ENCODE assay signal across 1 cellular context in the genomic region with DNA sequence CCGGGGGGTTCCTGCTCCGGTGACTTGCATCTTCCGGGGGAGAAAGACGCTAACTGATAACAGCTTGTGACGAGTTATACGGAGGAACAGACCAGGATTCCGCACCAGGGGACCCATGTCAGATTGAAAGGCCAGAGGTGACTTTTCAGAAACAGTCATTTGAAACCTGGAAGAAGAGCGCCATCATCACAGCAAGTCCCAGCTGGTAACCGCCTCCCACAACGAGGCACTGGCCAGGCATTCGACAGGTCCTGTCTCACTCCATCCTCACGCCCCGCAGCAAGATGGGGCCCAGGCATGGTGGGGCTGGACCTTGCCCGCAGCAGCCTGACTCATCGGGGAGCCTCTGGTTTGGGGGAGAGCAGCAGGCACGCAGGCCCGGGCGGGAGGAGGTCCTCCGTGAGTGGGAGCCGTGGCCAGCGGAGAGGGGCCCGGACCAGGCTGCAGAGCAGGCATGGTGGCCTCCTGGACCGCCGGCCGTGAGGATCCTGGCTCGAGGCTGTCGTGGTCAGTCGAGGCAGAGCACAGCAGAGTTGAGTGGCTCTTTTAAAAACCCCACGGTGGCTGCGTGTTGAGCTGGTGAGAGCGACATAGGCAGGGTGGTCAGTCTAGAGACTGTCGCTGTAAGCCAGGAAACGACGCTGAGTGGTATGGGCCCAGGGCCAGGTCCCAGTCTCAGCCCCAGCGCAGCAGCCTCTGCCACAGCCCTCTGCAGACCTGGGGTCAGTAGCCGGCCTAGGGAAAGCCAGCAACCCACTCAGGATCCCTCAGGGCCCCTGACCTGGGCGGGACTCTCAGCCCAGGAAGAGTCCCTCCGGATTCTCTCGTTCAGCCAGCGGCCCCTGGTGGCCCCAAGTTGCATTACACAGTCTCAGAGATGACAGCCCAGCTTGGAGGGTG.
A peak's percentile ranks its signal among the peaks of the same experiment; 100 is the strongest.
TF ChIP-seq lines count a peak whose summit lies in the region.

No MANE protein-coding gene starts in this region.

TF ChIP-seq in HepG2, 621 proteins besides CTCF, POLR2A, EP300 and RAD21 (continued from another document and continues in another):
- TF ChIP-seq, protein P1, sequence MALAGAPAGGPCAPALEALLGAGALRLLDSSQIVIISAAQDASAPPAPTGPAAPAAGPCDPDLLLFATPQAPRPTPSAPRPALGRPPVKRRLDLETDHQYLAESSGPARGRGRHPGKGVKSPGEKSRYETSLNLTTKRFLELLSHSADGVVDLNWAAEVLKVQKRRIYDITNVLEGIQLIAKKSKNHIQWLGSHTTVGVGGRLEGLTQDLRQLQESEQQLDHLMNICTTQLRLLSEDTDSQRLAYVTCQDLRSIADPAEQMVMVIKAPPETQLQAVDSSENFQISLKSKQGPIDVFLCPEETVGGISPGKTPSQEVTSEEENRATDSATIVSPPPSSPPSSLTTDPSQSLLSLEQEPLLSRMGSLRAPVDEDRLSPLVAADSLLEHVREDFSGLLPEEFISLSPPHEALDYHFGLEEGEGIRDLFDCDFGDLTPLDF (CRISPR knock-in tag; IDR thresholded peaks at IDR 0.05): no peak
- TF ChIP-seq AGO2 (optimal IDR thresholded peaks at IDR 0.05; ENCODE audit: low read depth, low read length): peak; percentile 80
- TF ChIP-seq XRCC5 (optimal IDR thresholded peaks at IDR 0.05; ENCODE audit: low read length): peak; percentile 65
- TF ChIP-seq CHCHD3 (CRISPR knock-in tag; IDR thresholded peaks at IDR 0.05): no peak
- TF ChIP-seq, protein P2, sequence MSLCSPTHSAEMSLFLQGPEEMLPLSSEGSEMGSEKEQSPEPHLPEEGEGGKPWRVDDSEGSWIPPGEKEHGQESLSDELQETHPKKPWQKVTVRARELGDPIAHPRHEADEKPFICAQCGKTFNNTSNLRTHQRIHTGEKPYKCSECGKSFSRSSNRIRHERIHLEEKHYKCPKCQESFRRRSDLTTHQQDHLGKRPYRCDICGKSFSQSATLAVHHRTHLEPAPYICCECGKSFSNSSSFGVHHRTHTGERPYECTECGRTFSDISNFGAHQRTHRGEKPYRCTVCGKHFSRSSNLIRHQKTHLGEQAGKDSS (CRISPR knock-in tag; IDR thresholded peaks at IDR 0.05; ENCODE audit: borderline replicate concordance, low read depth): peak; percentile 48; the same call in 1 of the 2 replicates
- no peak for TF ChIP-seq ZMYM2 (CRISPR knock-in tag; IDR thresholded peaks at IDR 0.05)
- TF ChIP-seq FOXP1 (IDR thresholded peaks at IDR 0.05): no peak
- TF ChIP-seq FOXP1 (CRISPR knock-in tag; IDR thresholded peaks at IDR 0.05): no peak
- no peak for TF ChIP-seq SAFB2 (CRISPR knock-in tag; IDR thresholded peaks at IDR 0.05; ENCODE audit: borderline replicate concordance, low read depth)
- 0 out of 2 replicates have a peak, but pooled peaks have one; percentile 14 for TF ChIP-seq ZNF331 (CRISPR knock-in tag; IDR thresholded peaks at IDR 0.05)
- TF ChIP-seq GTF3A (CRISPR knock-in tag; conservative IDR thresholded peaks at IDR 0.05): no peak
- TF ChIP-seq TEAD3 (CRISPR knock-in tag; optimal IDR thresholded peaks at IDR 0.05; ENCODE audit: borderline replicate concordance): no peak
- TF ChIP-seq ZNF121 (CRISPR knock-in tag; IDR thresholded peaks at IDR 0.05): no peak
- peak; percentile 77 for TF ChIP-seq SP5 (CRISPR knock-in tag; IDR thresholded peaks at IDR 0.05; ENCODE audit: borderline replicate concordance, low read depth)
- no peak for TF ChIP-seq ZSCAN29 (CRISPR knock-in tag; conservative IDR thresholded peaks at IDR 0.05)
- no peak for TF ChIP-seq ZNF746 (CRISPR knock-in tag; IDR thresholded peaks at IDR 0.05)
- no peak; the same call in 1 of the 2 replicates for TF ChIP-seq SALL1 (CRISPR knock-in tag; IDR thresholded peaks at IDR 0.05)
- TF ChIP-seq ZMYM4 (CRISPR knock-in tag; IDR thresholded peaks at IDR 0.05): peak; percentile 46; the same call in 1 of the 2 replicates
- 0 out of 2 replicates have a peak, but pooled peaks have one; percentile 39 for TF ChIP-seq ZNF230 (CRISPR knock-in tag; IDR thresholded peaks at IDR 0.05)
- no peak for TF ChIP-seq DNMT3B (CRISPR knock-in tag; conservative IDR thresholded peaks at IDR 0.05)
- TF ChIP-seq ZNF547 (CRISPR knock-in tag; IDR thresholded peaks at IDR 0.05): no peak
- TF ChIP-seq ATF7-NPFF (CRISPR knock-in tag; IDR thresholded peaks at IDR 0.05; ENCODE audit: low read depth): no peak
- TF ChIP-seq, protein P3, sequence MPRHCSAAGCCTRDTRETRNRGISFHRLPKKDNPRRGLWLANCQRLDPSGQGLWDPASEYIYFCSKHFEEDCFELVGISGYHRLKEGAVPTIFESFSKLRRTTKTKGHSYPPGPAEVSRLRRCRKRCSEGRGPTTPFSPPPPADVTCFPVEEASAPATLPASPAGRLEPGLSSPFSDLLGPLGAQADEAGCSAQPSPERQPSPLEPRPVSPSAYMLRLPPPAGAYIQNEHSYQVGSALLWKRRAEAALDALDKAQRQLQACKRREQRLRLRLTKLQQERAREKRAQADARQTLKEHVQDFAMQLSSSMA (CRISPR knock-in tag; IDR thresholded peaks at IDR 0.05): 0 out of 2 replicates have a peak, but pooled peaks have one; percentile 32
- no peak for TF ChIP-seq POLR2AphosphoS5 (IDR thresholded peaks at IDR 0.05; ENCODE audit: low read depth, low read length)
- no peak for TF ChIP-seq ZNF883 (CRISPR knock-in tag; IDR thresholded peaks at IDR 0.05; ENCODE audit: not compliant biosample characterization)
- TF ChIP-seq HMG20A (CRISPR knock-in tag; IDR thresholded peaks at IDR 0.05; ENCODE audit: borderline replicate concordance): no peak
- TF ChIP-seq SMC3 (IDR thresholded peaks at IDR 0.05; ENCODE audit: low read length): peak; percentile 51
- TF ChIP-seq PPARG (CRISPR knock-in tag; conservative IDR thresholded peaks at IDR 0.05): no peak
- TF ChIP-seq, protein P4, sequence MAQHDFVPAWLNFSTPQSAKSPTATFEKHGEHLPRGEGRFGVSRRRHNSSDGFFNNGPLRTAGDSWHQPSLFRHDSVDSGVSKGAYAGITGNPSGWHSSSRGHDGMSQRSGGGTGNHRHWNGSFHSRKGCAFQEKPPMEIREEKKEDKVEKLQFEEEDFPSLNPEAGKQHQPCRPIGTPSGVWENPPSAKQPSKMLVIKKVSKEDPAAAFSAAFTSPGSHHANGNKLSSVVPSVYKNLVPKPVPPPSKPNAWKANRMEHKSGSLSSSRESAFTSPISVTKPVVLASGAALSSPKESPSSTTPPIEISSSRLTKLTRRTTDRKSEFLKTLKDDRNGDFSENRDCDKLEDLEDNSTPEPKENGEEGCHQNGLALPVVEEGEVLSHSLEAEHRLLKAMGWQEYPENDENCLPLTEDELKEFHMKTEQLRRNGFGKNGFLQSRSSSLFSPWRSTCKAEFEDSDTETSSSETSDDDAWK (CRISPR knock-in tag; IDR thresholded peaks at IDR 0.05): no peak
- no peak for TF ChIP-seq WIZ (CRISPR knock-in tag; IDR thresholded peaks at IDR 0.05)
- no peak for TF ChIP-seq ZNF781 (CRISPR knock-in tag; IDR thresholded peaks at IDR 0.05; ENCODE audit: borderline replicate concordance, not compliant biosample characterization)
- no peak for TF ChIP-seq ZNF225 (CRISPR knock-in tag; IDR thresholded peaks at IDR 0.05)
- TF ChIP-seq ZNF703 (CRISPR knock-in tag; IDR thresholded peaks at IDR 0.05; ENCODE audit: borderline replicate concordance): no peak
- no peak for TF ChIP-seq FOXM1 (CRISPR knock-in tag; IDR thresholded peaks at IDR 0.05)
- no peak for TF ChIP-seq GLI4 (CRISPR knock-in tag; IDR thresholded peaks at IDR 0.05; ENCODE audit: borderline replicate concordance)
- no peak for TF ChIP-seq FOXA1 (IDR thresholded peaks at IDR 0.05)
- TF ChIP-seq FOXA1 (CRISPR knock-in tag; IDR thresholded peaks at IDR 0.05): no peak
- TF ChIP-seq GATA4 (IDR thresholded peaks at IDR 0.05; ENCODE audit: borderline replicate concordance, low read depth): no peak
- peak; percentile 85 for TF ChIP-seq NR2F6 (IDR thresholded peaks at IDR 0.05)
- peak; percentile 61; the same call in 1 of the 2 replicates for TF ChIP-seq NR2F6 (CRISPR knock-in tag; IDR thresholded peaks at IDR 0.05)
- no peak for TF ChIP-seq ATF1 (CRISPR knock-in tag; IDR thresholded peaks at IDR 0.05)
- TF ChIP-seq KDM2A (CRISPR knock-in tag; IDR thresholded peaks at IDR 0.05; ENCODE audit: borderline replicate concordance, low read depth): peak; percentile 52; the same call in 1 of the 2 replicates
- TF ChIP-seq HNRNPLL (IDR thresholded peaks at IDR 0.05; ENCODE audit: low read depth, low read length, poor library complexity, severe bottlenecking): no peak
- no peak for TF ChIP-seq ZNF737 (CRISPR knock-in tag; IDR thresholded peaks at IDR 0.05; ENCODE audit: borderline replicate concordance)
- TF ChIP-seq GABPB1 (CRISPR knock-in tag; IDR thresholded peaks at IDR 0.05): 0 out of 2 replicates have a peak, but pooled peaks have one; percentile 18
- TF ChIP-seq, protein P5, sequence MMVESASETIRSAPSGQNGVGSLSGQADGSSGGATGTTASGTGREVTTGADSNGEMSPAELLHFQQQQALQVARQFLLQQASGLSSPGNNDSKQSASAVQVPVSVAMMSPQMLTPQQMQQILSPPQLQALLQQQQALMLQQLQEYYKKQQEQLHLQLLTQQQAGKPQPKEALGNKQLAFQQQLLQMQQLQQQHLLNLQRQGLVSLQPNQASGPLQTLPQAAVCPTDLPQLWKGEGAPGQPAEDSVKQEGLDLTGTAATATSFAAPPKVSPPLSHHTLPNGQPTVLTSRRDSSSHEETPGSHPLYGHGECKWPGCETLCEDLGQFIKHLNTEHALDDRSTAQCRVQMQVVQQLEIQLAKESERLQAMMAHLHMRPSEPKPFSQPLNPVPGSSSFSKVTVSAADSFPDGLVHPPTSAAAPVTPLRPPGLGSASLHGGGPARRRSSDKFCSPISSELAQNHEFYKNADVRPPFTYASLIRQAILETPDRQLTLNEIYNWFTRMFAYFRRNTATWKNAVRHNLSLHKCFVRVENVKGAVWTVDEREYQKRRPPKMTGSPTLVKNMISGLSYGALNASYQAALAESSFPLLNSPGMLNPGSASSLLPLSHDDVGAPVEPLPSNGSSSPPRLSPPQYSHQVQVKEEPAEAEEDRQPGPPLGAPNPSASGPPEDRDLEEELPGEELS (CRISPR knock-in tag; IDR thresholded peaks at IDR 0.05): no peak
- TF ChIP-seq RXRB (CRISPR knock-in tag; IDR thresholded peaks at IDR 0.05; ENCODE audit: borderline replicate concordance): no peak
- TF ChIP-seq, protein P6, sequence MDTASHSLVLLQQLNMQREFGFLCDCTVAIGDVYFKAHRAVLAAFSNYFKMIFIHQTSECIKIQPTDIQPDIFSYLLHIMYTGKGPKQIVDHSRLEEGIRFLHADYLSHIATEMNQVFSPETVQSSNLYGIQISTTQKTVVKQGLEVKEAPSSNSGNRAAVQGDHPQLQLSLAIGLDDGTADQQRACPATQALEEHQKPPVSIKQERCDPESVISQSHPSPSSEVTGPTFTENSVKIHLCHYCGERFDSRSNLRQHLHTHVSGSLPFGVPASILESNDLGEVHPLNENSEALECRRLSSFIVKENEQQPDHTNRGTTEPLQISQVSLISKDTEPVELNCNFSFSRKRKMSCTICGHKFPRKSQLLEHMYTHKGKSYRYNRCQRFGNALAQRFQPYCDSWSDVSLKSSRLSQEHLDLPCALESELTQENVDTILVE (CRISPR knock-in tag; IDR thresholded peaks at IDR 0.05): 0 out of 2 replicates have a peak, but pooled peaks have one; percentile 23
- 0 out of 2 replicates have a peak, but pooled peaks have one; percentile 12 for TF ChIP-seq ELF1 (CRISPR knock-in tag; IDR thresholded peaks at IDR 0.05)
- TF ChIP-seq RBM22 (optimal IDR thresholded peaks at IDR 0.05; ENCODE audit: low read length): peak; percentile 58
- TF ChIP-seq HOXA5 (CRISPR knock-in tag; IDR thresholded peaks at IDR 0.05): no peak
- TF ChIP-seq ZBTB42 (CRISPR knock-in tag; IDR thresholded peaks at IDR 0.05): no peak
- no peak for TF ChIP-seq ZNF34 (CRISPR knock-in tag; IDR thresholded peaks at IDR 0.05; ENCODE audit: borderline replicate concordance)
- TF ChIP-seq NFATC3 (CRISPR knock-in tag; IDR thresholded peaks at IDR 0.05): no peak
- no peak for TF ChIP-seq ZNF335 (CRISPR knock-in tag; IDR thresholded peaks at IDR 0.05)
- TF ChIP-seq, protein P7, sequence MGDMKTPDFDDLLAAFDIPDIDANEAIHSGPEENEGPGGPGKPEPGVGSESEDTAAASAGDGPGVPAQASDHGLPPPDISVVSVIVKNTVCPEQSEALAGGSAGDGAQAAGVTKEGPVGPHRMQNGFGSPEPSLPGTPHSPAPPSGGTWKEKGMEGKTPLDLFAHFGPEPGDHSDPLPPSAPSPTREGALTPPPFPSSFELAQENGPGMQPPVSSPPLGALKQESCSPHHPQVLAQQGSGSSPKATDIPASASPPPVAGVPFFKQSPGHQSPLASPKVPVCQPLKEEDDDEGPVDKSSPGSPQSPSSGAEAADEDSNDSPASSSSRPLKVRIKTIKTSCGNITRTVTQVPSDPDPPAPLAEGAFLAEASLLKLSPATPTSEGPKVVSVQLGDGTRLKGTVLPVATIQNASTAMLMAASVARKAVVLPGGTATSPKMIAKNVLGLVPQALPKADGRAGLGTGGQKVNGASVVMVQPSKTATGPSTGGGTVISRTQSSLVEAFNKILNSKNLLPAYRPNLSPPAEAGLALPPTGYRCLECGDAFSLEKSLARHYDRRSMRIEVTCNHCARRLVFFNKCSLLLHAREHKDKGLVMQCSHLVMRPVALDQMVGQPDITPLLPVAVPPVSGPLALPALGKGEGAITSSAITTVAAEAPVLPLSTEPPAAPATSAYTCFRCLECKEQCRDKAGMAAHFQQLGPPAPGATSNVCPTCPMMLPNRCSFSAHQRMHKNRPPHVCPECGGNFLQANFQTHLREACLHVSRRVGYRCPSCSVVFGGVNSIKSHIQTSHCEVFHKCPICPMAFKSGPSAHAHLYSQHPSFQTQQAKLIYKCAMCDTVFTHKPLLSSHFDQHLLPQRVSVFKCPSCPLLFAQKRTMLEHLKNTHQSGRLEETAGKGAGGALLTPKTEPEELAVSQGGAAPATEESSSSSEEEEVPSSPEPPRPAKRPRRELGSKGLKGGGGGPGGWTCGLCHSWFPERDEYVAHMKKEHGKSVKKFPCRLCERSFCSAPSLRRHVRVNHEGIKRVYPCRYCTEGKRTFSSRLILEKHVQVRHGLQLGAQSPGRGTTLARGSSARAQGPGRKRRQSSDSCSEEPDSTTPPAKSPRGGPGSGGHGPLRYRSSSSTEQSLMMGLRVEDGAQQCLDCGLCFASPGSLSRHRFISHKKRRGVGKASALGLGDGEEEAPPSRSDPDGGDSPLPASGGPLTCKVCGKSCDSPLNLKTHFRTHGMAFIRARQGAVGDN (CRISPR knock-in tag; IDR thresholded peaks at IDR 0.05): peak; percentile 48; the same call in 1 of the 2 replicates
- no peak for TF ChIP-seq ZNF615 (CRISPR knock-in tag; IDR thresholded peaks at IDR 0.05; ENCODE audit: borderline replicate concordance)
- TF ChIP-seq SRF (IDR thresholded peaks at IDR 0.05; ENCODE audit: low read depth, low read length): no peak
